ENCODE assay signal across 2 cellular contexts in the genomic region with DNA sequence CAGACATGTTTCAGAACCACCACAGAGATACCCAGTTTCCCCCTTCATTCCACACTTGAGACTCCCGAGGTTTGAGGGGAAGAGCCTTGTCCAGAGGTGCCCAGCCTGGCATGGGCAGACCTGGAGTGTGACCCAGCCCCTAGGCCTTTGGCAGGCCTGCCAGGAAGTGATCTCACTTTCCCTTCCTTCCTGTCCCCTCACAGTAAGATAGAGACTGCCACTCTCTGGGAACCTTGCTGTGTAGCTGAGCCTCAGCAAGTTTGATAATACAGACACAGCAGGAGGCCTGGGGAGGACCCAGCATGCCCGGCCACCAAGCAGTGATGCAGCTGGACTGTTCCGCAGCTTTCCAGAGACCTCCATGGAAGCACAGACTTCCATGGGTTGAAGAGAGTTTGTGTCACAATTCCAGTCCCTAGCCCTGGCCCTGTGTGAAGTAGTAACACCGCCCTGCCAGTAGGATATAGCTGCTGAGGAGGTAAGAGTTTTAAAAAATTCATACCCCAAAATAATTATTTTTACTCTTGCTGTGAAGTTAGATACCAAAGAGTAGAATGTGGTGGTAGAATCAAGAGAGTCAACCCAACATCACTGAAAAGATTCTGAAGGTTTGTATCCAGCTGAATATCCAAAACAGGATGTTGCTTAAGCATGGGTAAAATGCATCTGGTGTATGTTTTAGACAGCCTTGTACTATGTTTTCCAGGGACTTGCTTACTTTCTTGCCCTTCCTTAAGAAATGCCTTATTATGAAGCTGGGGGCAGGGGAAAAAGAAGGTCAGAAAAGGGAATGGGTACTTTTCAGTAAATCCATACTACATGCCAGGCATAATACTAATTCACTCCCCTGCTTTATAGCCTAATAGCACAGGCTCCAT.
TF ChIP-seq lines count a peak whose summit lies in the region.

No MANE protein-coding gene starts in this region.

TF ChIP-seq in IMR-90, 13 proteins besides CTCF, POLR2A, EP300 and RAD21:
- no peak for TF ChIP-seq RFX5 (IDR thresholded peaks at IDR 0.05; ENCODE audit: low read depth, low read length)
- TF ChIP-seq MXI1 (IDR thresholded peaks at IDR 0.05; ENCODE audit: borderline replicate concordance, low read depth, low read length), result no peak
- TF ChIP-seq, protein P1, sequence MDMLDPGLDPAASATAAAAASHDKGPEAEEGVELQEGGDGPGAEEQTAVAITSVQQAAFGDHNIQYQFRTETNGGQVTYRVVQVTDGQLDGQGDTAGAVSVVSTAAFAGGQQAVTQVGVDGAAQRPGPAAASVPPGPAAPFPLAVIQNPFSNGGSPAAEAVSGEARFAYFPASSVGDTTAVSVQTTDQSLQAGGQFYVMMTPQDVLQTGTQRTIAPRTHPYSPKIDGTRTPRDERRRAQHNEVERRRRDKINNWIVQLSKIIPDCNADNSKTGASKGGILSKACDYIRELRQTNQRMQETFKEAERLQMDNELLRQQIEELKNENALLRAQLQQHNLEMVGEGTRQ (IDR thresholded peaks at IDR 0.05; ENCODE audit: low read depth, low read length), result no peak
- TF ChIP-seq MAZ (IDR thresholded peaks at IDR 0.05; ENCODE audit: borderline replicate concordance, low read depth, low read length), result no peak
- TF ChIP-seq FOS (IDR thresholded peaks at IDR 0.05; ENCODE audit: low read depth, low read length), result no peak
- TF ChIP-seq CEBPB (IDR thresholded peaks at IDR 0.05; ENCODE audit: low read depth, low read length), result no peak
- TF ChIP-seq BHLHE40 (IDR thresholded peaks at IDR 0.05; ENCODE audit: low read depth, low read length), result no peak
- no peak for TF ChIP-seq SMC3 (IDR thresholded peaks at IDR 0.05; ENCODE audit: low read depth, low read length)
- TF ChIP-seq RCOR1 (IDR thresholded peaks at IDR 0.05; ENCODE audit: insufficient replicate concordance, low read length), result no peak
- no peak for TF ChIP-seq NFE2L2 (IDR thresholded peaks at IDR 0.05; ENCODE audit: low read depth, low read length)
- TF ChIP-seq, protein P2, sequence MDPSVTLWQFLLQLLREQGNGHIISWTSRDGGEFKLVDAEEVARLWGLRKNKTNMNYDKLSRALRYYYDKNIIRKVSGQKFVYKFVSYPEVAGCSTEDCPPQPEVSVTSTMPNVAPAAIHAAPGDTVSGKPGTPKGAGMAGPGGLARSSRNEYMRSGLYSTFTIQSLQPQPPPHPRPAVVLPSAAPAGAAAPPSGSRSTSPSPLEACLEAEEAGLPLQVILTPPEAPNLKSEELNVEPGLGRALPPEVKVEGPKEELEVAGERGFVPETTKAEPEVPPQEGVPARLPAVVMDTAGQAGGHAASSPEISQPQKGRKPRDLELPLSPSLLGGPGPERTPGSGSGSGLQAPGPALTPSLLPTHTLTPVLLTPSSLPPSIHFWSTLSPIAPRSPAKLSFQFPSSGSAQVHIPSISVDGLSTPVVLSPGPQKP (IDR thresholded peaks at IDR 0.05; ENCODE audit: borderline replicate concordance, low read depth, low read length), result no peak
- no peak for TF ChIP-seq CHD1 (IDR thresholded peaks at IDR 0.05; ENCODE audit: low read depth, low read length)
- no peak for TF ChIP-seq MAFK (IDR thresholded peaks at IDR 0.05; ENCODE audit: low read depth, low read length)

TF ChIP-seq in GM12878, 131 proteins besides CTCF, POLR2A, EP300 and RAD21 (continues in another document):
- TF ChIP-seq RAD51 (IDR thresholded peaks at IDR 0.05) (no peak), GABPA (IDR thresholded peaks at IDR 0.05; ENCODE audit: low read depth) (peak; percentile 76), ZNF687 (IDR thresholded peaks at IDR 0.05) (peak; percentile 93), ATF7 (IDR thresholded peaks at IDR 0.05; ENCODE audit: low read depth) (peak; percentile 42; the same call in 1 of the 2 replicates), CHD2 (IDR thresholded peaks at IDR 0.05; ENCODE audit: borderline replicate concordance, low read depth, low read length) (no peak), SIX5 (IDR thresholded peaks at IDR 0.05; ENCODE audit: low read depth, low read length, severe bottlenecking) (no peak), GATAD2B (conservative IDR thresholded peaks at IDR 0.05; ENCODE audit: low read depth) (0 out of 2 replicates have a peak, but pooled peaks have one; percentile 35), EGR1 (IDR thresholded peaks at IDR 0.05; ENCODE audit: borderline replicate concordance in 1 of 2, low read depth in 2 of 2, low read length in 2 of 2) (0 out of 3 replicates have a peak, but pooled peaks of 1 of the 2 experiments have one; percentile 18), HDAC6 (IDR thresholded peaks at IDR 0.05; ENCODE audit: unreplicated experiment) (no peak), CREM (IDR thresholded peaks at IDR 0.05; ENCODE audit: low read depth) (peak; percentile 41; the same call in 1 of the 2 replicates), ZBTB11 (CRISPR knock-in tag; IDR thresholded peaks at IDR 0.05) (no peak), NKRF (conservative IDR thresholded peaks at IDR 0.05) (no peak), ETV6 (conservative IDR thresholded peaks at IDR 0.05 in 1 of 2, IDR thresholded peaks at IDR 0.05 in 1 of 2; ENCODE audit: borderline replicate concordance in 1 of 2, low read depth in 1 of 2) (peak in 1 of 2 experiments; percentile 91; a peak in 2 of 4 replicates), ZNF207 (IDR thresholded peaks at IDR 0.05; ENCODE audit: borderline replicate concordance) (peak; percentile 51; the same call in 1 of the 2 replicates), BCL11A (IDR thresholded peaks at IDR 0.05; ENCODE audit: low read depth, low read length) (no peak), MLLT1 (IDR thresholded peaks at IDR 0.05) (no peak), ASH2L (IDR thresholded peaks at IDR 0.05; ENCODE audit: borderline replicate concordance, low read depth) (no peak), POLR2AphosphoS5 (IDR thresholded peaks at IDR 0.05; ENCODE audit: low read length) (no peak; the same call in 1 of the 2 replicates), TAF1 (IDR thresholded peaks at IDR 0.05; ENCODE audit: borderline replicate concordance, low read depth, low read length) (no peak), DPF2 (IDR thresholded peaks at IDR 0.05) (no peak), IKZF2 (IDR thresholded peaks at IDR 0.05) (peak in 1 of 2 experiments; percentile 54; a peak in 2 of 4 replicates), RCOR1 (conservative IDR thresholded peaks at IDR 0.05; ENCODE audit: low read depth, low read length) (no peak), SMAD5 (IDR thresholded peaks at IDR 0.05; ENCODE audit: low read depth) (no peak), FOS (IDR thresholded peaks at IDR 0.05; ENCODE audit: borderline replicate concordance, extremely low read depth, insufficient read length) (no peak)
- TF ChIP-seq, protein P3, sequence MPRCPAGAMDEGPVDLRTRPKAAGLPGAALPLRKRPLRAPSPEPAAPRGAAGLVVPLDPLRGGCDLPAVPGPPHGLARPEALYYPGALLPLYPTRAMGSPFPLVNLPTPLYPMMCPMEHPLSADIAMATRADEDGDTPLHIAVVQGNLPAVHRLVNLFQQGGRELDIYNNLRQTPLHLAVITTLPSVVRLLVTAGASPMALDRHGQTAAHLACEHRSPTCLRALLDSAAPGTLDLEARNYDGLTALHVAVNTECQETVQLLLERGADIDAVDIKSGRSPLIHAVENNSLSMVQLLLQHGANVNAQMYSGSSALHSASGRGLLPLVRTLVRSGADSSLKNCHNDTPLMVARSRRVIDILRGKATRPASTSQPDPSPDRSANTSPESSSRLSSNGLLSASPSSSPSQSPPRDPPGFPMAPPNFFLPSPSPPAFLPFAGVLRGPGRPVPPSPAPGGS (IDR thresholded peaks at IDR 0.05; ENCODE audit: borderline replicate concordance, insufficient read depth, low read depth, low read length, poor library complexity, severe bottlenecking), result no peak
- TF ChIP-seq, protein P4, sequence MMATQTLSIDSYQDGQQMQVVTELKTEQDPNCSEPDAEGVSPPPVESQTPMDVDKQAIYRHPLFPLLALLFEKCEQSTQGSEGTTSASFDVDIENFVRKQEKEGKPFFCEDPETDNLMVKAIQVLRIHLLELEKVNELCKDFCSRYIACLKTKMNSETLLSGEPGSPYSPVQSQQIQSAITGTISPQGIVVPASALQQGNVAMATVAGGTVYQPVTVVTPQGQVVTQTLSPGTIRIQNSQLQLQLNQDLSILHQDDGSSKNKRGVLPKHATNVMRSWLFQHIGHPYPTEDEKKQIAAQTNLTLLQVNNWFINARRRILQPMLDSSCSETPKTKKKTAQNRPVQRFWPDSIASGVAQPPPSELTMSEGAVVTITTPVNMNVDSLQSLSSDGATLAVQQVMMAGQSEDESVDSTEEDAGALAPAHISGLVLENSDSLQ (IDR thresholded peaks at IDR 0.05), result 0 out of 2 replicates have a peak, but pooled peaks have one; percentile 19
- TF ChIP-seq, protein P5, sequence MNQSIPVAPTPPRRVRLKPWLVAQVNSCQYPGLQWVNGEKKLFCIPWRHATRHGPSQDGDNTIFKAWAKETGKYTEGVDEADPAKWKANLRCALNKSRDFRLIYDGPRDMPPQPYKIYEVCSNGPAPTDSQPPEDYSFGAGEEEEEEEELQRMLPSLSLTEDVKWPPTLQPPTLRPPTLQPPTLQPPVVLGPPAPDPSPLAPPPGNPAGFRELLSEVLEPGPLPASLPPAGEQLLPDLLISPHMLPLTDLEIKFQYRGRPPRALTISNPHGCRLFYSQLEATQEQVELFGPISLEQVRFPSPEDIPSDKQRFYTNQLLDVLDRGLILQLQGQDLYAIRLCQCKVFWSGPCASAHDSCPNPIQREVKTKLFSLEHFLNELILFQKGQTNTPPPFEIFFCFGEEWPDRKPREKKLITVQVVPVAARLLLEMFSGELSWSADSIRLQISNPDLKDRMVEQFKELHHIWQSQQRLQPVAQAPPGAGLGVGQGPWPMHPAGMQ (IDR thresholded peaks at IDR 0.05; ENCODE audit: borderline replicate concordance), result no peak
